Comparison of ENCODE assay signal across 16 cellular contexts in genomic region chr9:88680041-88680440, GRCh38.
"Had no signal": no experiment of that assay in that cellular context is flagged by ENCODE, and none has a peak within 500 bp of the region (broad histone marks: within the 10 kb centered on the region; RNA-seq: fewer than 3 reads in every experiment).

No MANE protein-coding gene starts in this region.

- H3K9me3 ChIP-seq: gastroesophageal sphincter, SJSA1 had no signal

- H3K4me3 ChIP-seq: gastroesophageal sphincter, SJSA1 had no signal

- DNase-seq: activated CD4-positive, alpha-beta T cell treated with anti-CD3 and anti-CD28 coated beads for 36 hours; activated naive CD4-positive, alpha-beta T cell treated with anti-CD3 and anti-CD28 coated beads, Interleukin-2, amount 50 U/mL, for 16 hours; activated T-cell treated with anti-CD3 and anti-CD28 coated beads for 4 hours; amniotic stem cell; brain microvascular endothelial cell; cerebellar nuclear complex; dermis blood vessel endothelial cell; endodermal cell; erythroblast; kidney glomerular epithelial cell; stimulated activated CD4-positive, alpha-beta T cell treated with anti-CD3 and anti-CD28 coated beads, Interleukin-1b, Interleukin-23, amount 100 ng/mL, for 48 hours; stimulated activated naive B cell treated with anti-CD40 and anti-IgM and Interleukin-4, amounts not matched to agents 10 μg/mL and 1 μg/mL and 100 μg/mL, for 72 hours; substantia nigra had no signal

- H3K4me1 ChIP-seq: gastroesophageal sphincter, SJSA1 had no signal

- H3K36me3 ChIP-seq: brain microvascular endothelial cell, gastroesophageal sphincter, SJSA1 had no signal

- H3K27ac ChIP-seq: brain microvascular endothelial cell, gastroesophageal sphincter, SJSA1, VCaP had no signal

- H3K27me3 ChIP-seq: brain microvascular endothelial cell, gastroesophageal sphincter, SJSA1 had no signal
